In the genomic region with DNA sequence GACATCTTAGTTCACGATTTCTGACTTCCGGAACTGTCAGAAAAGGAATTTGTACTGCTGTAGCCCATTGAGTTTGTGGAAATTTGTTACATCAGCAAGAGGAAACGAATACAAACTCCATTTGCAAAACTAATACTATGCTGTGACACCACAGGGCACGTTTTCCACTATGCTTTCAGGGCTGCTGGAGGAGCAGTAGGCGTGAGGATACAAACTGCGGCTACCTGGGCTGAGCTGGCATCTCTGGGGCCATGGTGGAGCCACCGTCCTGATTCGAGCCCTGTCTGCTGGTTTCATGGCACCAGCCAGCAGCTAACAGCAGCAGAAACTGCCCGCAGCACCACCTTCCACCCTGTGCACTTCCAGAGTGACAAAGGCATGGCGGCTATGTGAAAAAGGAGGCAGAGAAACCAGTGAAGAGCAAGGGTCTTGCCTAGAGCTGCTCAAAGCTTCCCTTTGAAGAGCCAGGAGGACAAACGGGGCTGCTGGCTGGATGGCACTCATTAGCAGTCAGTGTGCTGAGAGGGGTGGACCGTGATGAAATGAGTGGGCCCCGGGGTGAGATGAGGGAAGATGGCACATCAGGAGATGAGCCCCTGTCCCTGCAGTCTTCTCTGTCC, we compare ENCODE assay signal across 36 cellular contexts.
"Had no signal": no experiment of that assay in that cellular context is flagged by ENCODE, and none has a peak within 500 bp of the region (broad histone marks: within the 10 kb centered on the region; RNA-seq: fewer than 3 reads in every experiment).

No MANE protein-coding gene starts in this region.

- H3K9me3 Mint-ChIP-seq: activated CD4-positive, alpha-beta memory T cell treated with anti-CD3 and anti-CD28 coated beads for 36 hours; activated CD4-positive, alpha-beta T cell treated with anti-CD3 and anti-CD28 coated beads, Interleukin-2, amount 10 ng/mL, durations not matched to agents 24 days and 14 days; activated T-helper 1 cell treated with anti-CD3 and anti-CD28 coated beads, Interleukin-12 subunit alpha, Interleukin-12 subunit beta, Interleukin-2, Interleukin-4 antibody, amounts not matched to agents 30 ng/mL and 10 ng/mL and 1 ng/mL, durations not matched to agents 14 hours and 24 hours and 36 hours; activated T-helper 2 cell treated with anti-CD3 and anti-CD28 coated beads, Interferon-gamma antibody, Interleukin-2, Interleukin-4, amounts not matched to agents 10 μg/mL and 5 μg/mL and 100 μg/mL, durations not matched to agents 14 hours and 24 hours and 36 hours; T-helper 2 cell treated with Interferon-gamma antibody and Interleukin-4, amounts not matched to agents 5 μg/mL and 100 μg/mL, for 36 hours had no signal

- FAIRE-seq: frontal cortex had no signal

- H3K4me3 ChIP-seq: ascending aorta, breast epithelium, cardiac muscle cell, colonic mucosa, dorsolateral prefrontal cortex, heart left ventricle had no signal

- H3K27me3 ChIP-seq: ascending aorta, breast epithelium, cardiac muscle cell, colonic mucosa, dorsolateral prefrontal cortex had no signal

- DNase-seq: activated CD4-positive, alpha-beta memory T cell treated with anti-CD3 and anti-CD28 coated beads for 36 hours; activated CD4-positive, alpha-beta T cell treated with anti-CD3 and anti-CD28 coated beads for 36 hours; activated CD4-positive, alpha-beta T cell treated with anti-CD3 and anti-CD28 coated beads, Interleukin-2, amount 10 ng/mL, durations not matched to agents 24 days and 14 days; activated CD4-positive, CD25-positive, alpha-beta regulatory T cell; activated CD4-positive, CD25-positive, alpha-beta regulatory T cell treated with anti-CD3 and anti-CD28 coated beads, Interleukin-2, amount 50 U/mL, for 72 hours; activated CD8-positive, alpha-beta memory T cell treated with anti-CD3 and anti-CD28 coated beads, Interleukin-2, amount 10 ng/mL, durations not matched to agents 7 days and 5 days; activated CD8-positive, alpha-beta memory T cell treated with anti-CD3 and anti-CD28 coated beads, Interleukin-2, amount 50 U/mL, for 4 hours; activated CD8-positive, alpha-beta T cell treated with anti-CD3 and anti-CD28 coated beads, Interleukin-2, amount 10 ng/mL, durations not matched to agents 7 days and 5 days; activated gamma-delta T cell treated with Interleukin-2 at 50 U/mL for 16 hours; activated naive CD4-positive, alpha-beta T cell treated with anti-CD3 and anti-CD28 coated beads, Interleukin-2, amount 50 U/mL, for 16 hours; activated naive CD4-positive, alpha-beta T cell treated with Interleukin-2 at 50 U/mL for 16 hours; activated T-cell treated with anti-CD3 and anti-CD28 coated beads, Interleukin-2, amount 50 U/mL, for 1 hour; activated T-cell treated with anti-CD3 and anti-CD28 coated beads, Interleukin-2, amount 50 U/mL, for 48 hours; amniotic stem cell; central memory CD4-positive, alpha-beta T cell; cerebellar nuclear complex; colonic mucosa; dorsolateral prefrontal cortex; effector memory CD4-positive, alpha-beta T cell; endodermal cell; foreskin fibroblast; heart left ventricle; T-helper 1 cell; T-helper 17 cell; T1000; WERI-Rb-1 had no signal

- H3K36me3 ChIP-seq: ascending aorta, breast epithelium, cardiac muscle cell, colonic mucosa, heart left ventricle, WERI-Rb-1 had no signal

- H3K4me1 ChIP-seq: breast epithelium, colonic mucosa had no signal

- H3K36me3 Mint-ChIP-seq: activated CD4-positive, alpha-beta memory T cell treated with anti-CD3 and anti-CD28 coated beads for 36 hours; activated CD8-positive, alpha-beta memory T cell treated with anti-CD3 and anti-CD28 coated beads, Interleukin-2, amount 10 ng/mL, durations not matched to agents 7 days and 5 days; activated naive CD8-positive, alpha-beta T cell; brain had no signal

- H3K9me3 ChIP-seq: ascending aorta, breast epithelium, colonic mucosa had no signal

- H3K4me3 Mint-ChIP-seq: activated CD4-positive, alpha-beta memory T cell treated with anti-CD3 and anti-CD28 coated beads for 36 hours; activated CD4-positive, alpha-beta T cell treated with anti-CD3 and anti-CD28 coated beads for 36 hours; activated CD4-positive, alpha-beta T cell treated with anti-CD3 and anti-CD28 coated beads, Interleukin-2, amount 10 ng/mL, durations not matched to agents 24 days and 14 days; activated CD8-positive, alpha-beta memory T cell treated with anti-CD3 and anti-CD28 coated beads, Interleukin-2, amount 10 ng/mL, durations not matched to agents 7 days and 5 days; activated CD8-positive, alpha-beta T cell treated with anti-CD3 and anti-CD28 coated beads, Interleukin-2, amount 10 ng/mL, durations not matched to agents 7 days and 5 days; activated naive CD8-positive, alpha-beta T cell; activated T-helper 1 cell treated with anti-CD3 and anti-CD28 coated beads, Interleukin-12 subunit alpha, Interleukin-12 subunit beta, Interleukin-2, Interleukin-4 antibody, amounts not matched to agents 30 ng/mL and 10 ng/mL and 1 ng/mL, durations not matched to agents 14 hours and 24 hours and 36 hours; brain; endodermal cell; T-helper 17 cell; T-helper 2 cell treated with Interferon-gamma antibody and Interleukin-4, amounts not matched to agents 5 μg/mL and 100 μg/mL, for 36 hours had no signal

- H3K4me1 Mint-ChIP-seq: activated CD4-positive, alpha-beta T cell treated with anti-CD3 and anti-CD28 coated beads for 36 hours; activated CD4-positive, alpha-beta T cell treated with anti-CD3 and anti-CD28 coated beads, Interleukin-2, amount 10 ng/mL, durations not matched to agents 24 days and 14 days; activated CD8-positive, alpha-beta memory T cell treated with anti-CD3 and anti-CD28 coated beads, Interleukin-2, amount 10 ng/mL, durations not matched to agents 7 days and 5 days; T-helper 17 cell had no signal

- H3K27ac Mint-ChIP-seq: activated CD4-positive, alpha-beta memory T cell treated with anti-CD3 and anti-CD28 coated beads for 36 hours; activated CD4-positive, alpha-beta T cell treated with anti-CD3 and anti-CD28 coated beads for 36 hours; activated CD4-positive, alpha-beta T cell treated with anti-CD3 and anti-CD28 coated beads, Interleukin-2, amount 10 ng/mL, durations not matched to agents 24 days and 14 days; activated CD8-positive, alpha-beta memory T cell treated with anti-CD3 and anti-CD28 coated beads, Interleukin-2, amount 10 ng/mL, durations not matched to agents 7 days and 5 days; activated naive CD8-positive, alpha-beta T cell; activated T-helper 1 cell treated with anti-CD3 and anti-CD28 coated beads, Interleukin-12 subunit alpha, Interleukin-12 subunit beta, Interleukin-2, Interleukin-4 antibody, amounts not matched to agents 30 ng/mL and 10 ng/mL and 1 ng/mL, durations not matched to agents 14 hours and 24 hours and 36 hours; activated T-helper 2 cell treated with anti-CD3 and anti-CD28 coated beads, Interferon-gamma antibody, Interleukin-2, Interleukin-4, amounts not matched to agents 10 μg/mL and 5 μg/mL and 100 μg/mL, durations not matched to agents 14 hours and 24 hours and 36 hours; brain; endodermal cell; T-helper 17 cell; T-helper 2 cell treated with Interferon-gamma antibody and Interleukin-4, amounts not matched to agents 5 μg/mL and 100 μg/mL, for 36 hours had no signal

- ATAC-seq: activated CD4-positive, alpha-beta T cell treated with anti-CD3 and anti-CD28 coated beads for 36 hours; activated CD8-positive, alpha-beta memory T cell treated with anti-CD3 and anti-CD28 coated beads, Interleukin-2, amount 10 ng/mL, durations not matched to agents 7 days and 5 days; activated CD8-positive, alpha-beta T cell treated with anti-CD3 and anti-CD28 coated beads, Interleukin-2, amount 10 ng/mL, durations not matched to agents 7 days and 5 days; esophagus mucosa; heart left ventricle; T-helper 17 cell had no signal

- H3K27ac ChIP-seq: ascending aorta, breast epithelium, cardiac muscle cell, colonic mucosa, dorsolateral prefrontal cortex, heart left ventricle, WERI-Rb-1 had no signal
